15 cellular contexts compared by ENCODE assay signal in genomic region chr20:50981714-50982048, GRCh38. TPM values are rescaled to one million over a fixed set of nuclear protein-coding genes. Genes with fewer than 3 reads are reported as not detected.
A peak's percentile ranks its signal among the peaks of the same experiment; 100 is the strongest.
DNase-seq lines count a peak whose midpoint lies in the region; TF ChIP-seq lines count a peak whose summit lies in the region.
"Had no signal": no experiment of that assay in that cellular context is flagged by ENCODE, and none has a peak within 500 bp of the region (broad histone marks: within the 10 kb centered on the region; RNA-seq: fewer than 3 reads in every experiment).

No MANE protein-coding gene starts in this region.

- TF ChIP-seq CTCF in CD14-positive monocyte (IDR thresholded peaks at IDR 0.05) (peak; percentile 37), Loucy (conservative IDR thresholded peaks at IDR 0.05; ENCODE audit: low read length) (peak; percentile 9; the same call in 1 of the 2 replicates), chondrocyte (IDR thresholded peaks at IDR 0.05) (no peak), progenitor cell of endocrine pancreas (IDR thresholded peaks at IDR 0.05; ENCODE audit: unreplicated experiment) (no peak), tibial nerve (IDR thresholded peaks at IDR 0.05) (no peak)

- H3K36me3 Mint-ChIP-seq in CD14-positive monocyte (no peaks in the 10 kb centered on the region), chondrocyte (ENCODE audit: low read depth) (no peaks in the 10 kb centered on the region), progenitor cell of endocrine pancreas (ENCODE audit: insufficient read depth) (no peaks in the 10 kb centered on the region)
- H3K36me3 Mint-ChIP-seq: activated naive CD4-positive, alpha-beta T cell treated with anti-CD3 and anti-CD28 coated beads, Interleukin-2, amount 10 ng/mL, durations not matched to agents 7 days and 5 days; neural progenitor cell had no signal

- no peak overlapping the region for H3K9ac ChIP-seq in Loucy (ENCODE audit: low read depth, low read length, poor library complexity, severe bottlenecking)
- H3K9ac ChIP-seq: neural progenitor cell had no signal

- H3K9me3 Mint-ChIP-seq in CD14-positive monocyte (peaks cover 0 to 2% (median 0%) of the 10 kb centered on the region in 7 donors), chondrocyte (ENCODE audit: low read depth) (no peaks in the 10 kb centered on the region), progenitor cell of endocrine pancreas (ENCODE audit: low read depth) (no peaks in the 10 kb centered on the region)
- H3K9me3 Mint-ChIP-seq: activated naive CD4-positive, alpha-beta T cell treated with anti-CD3 and anti-CD28 coated beads, Interleukin-2, amount 10 ng/mL, durations not matched to agents 7 days and 5 days; neural progenitor cell had no signal

- H3K4me1 ChIP-seq in Loucy (ENCODE audit: insufficient read depth, low read length, poor library complexity, severe bottlenecking), result no peaks in the 10 kb centered on the region
- H3K4me1 ChIP-seq in tibial nerve, result peaks cover 0 to 20% (median 0%) of the 10 kb centered on the region in 4 donors
- H3K4me1 ChIP-seq: ascending aorta, colonic mucosa had no signal

- no peaks in the 10 kb centered on the region for H3K79me2 ChIP-seq in Loucy (ENCODE audit: insufficient read depth, low read length)
- H3K79me2 ChIP-seq: hepatocyte had no signal

- no peak overlapping the region for H3K27ac ChIP-seq in tibial nerve
- H3K27ac ChIP-seq: ascending aorta, colonic mucosa, hepatocyte, neural progenitor cell had no signal

- H3F3A ChIP-seq in Loucy (ENCODE audit: low read depth), result no peaks in the 10 kb centered on the region

- H3K27me3 ChIP-seq in Loucy (ENCODE audit: insufficient read depth, low read length, poor library complexity, severe bottlenecking) (no peaks in the 10 kb centered on the region), tibial nerve (peaks cover 0 to 22% of the 10 kb centered on the region in 2 donors)
- H3K27me3 ChIP-seq: ascending aorta, colonic mucosa, hepatocyte, neural progenitor cell had no signal

- TF ChIP-seq EP300 in tibial nerve (IDR thresholded peaks at IDR 0.05), result no peak

- no peak overlapping the region for H2AFZ ChIP-seq in Loucy (ENCODE audit: low read length)
- H2AFZ ChIP-seq: hepatocyte had no signal

- H3K4me2 ChIP-seq in Loucy (ENCODE audit: low read depth, low read length, poor library complexity, severe bottlenecking), result no peak overlapping the region
- H3K4me2 ChIP-seq: hepatocyte had no signal

- peaks cover 18 to 27% (median 19%) of the 10 kb centered on the region in 3 donors for H3K27me3 Mint-ChIP-seq in CD14-positive monocyte (ENCODE audit: low read depth in 3 of 3)
- H3K27me3 Mint-ChIP-seq in chondrocyte (ENCODE audit: low read depth), result no peaks in the 10 kb centered on the region
- peaks cover 24% of the 10 kb centered on the region for H3K27me3 Mint-ChIP-seq in progenitor cell of endocrine pancreas

- H3K27ac Mint-ChIP-seq in CD14-positive monocyte, result peak overlapping the region in 5 of 7 donors; percentile 6 to 88 (median 68)
- peak overlapping the region; percentile 94 for H3K27ac Mint-ChIP-seq in chondrocyte (ENCODE audit: unreplicated experiment)
- H3K27ac Mint-ChIP-seq in progenitor cell of endocrine pancreas, result peak overlapping the region; percentile 37
- H3K27ac Mint-ChIP-seq: activated naive CD4-positive, alpha-beta T cell treated with anti-CD3 and anti-CD28 coated beads, Interleukin-2, amount 10 ng/mL, durations not matched to agents 7 days and 5 days; neural progenitor cell had no signal

- intact Hi-C loops in CD14-positive monocyte (cut with micrococcal nuclease), result loop anchor here (10.0 kb wide), 2 partner anchors 613 to 643 kb away; no protein-coding TSS in a partner anchor

- no peaks in the 10 kb centered on the region for H3K9me2 ChIP-seq in Loucy (replicated peaks; ENCODE audit: low read depth, low read length)

- no peak overlapping the region for H3K4me3 Mint-ChIP-seq in CD14-positive monocyte
- no peak overlapping the region for H3K4me3 Mint-ChIP-seq in chondrocyte (ENCODE audit: unreplicated experiment)
- no peak overlapping the region for H3K4me3 Mint-ChIP-seq in progenitor cell of endocrine pancreas (ENCODE audit: low read depth)
- H3K4me3 Mint-ChIP-seq: activated naive CD4-positive, alpha-beta T cell treated with anti-CD3 and anti-CD28 coated beads, Interleukin-2, amount 10 ng/mL, durations not matched to agents 7 days and 5 days; neural progenitor cell had no signal

- no peaks in the 10 kb centered on the region for H3K36me3 ChIP-seq in Loucy (ENCODE audit: insufficient read depth, low read length)
- H3K36me3 ChIP-seq in tibial nerve, result no peaks in the 10 kb centered on the region
- H3K36me3 ChIP-seq: ascending aorta, colonic mucosa, neural progenitor cell had no signal

- no peak for TF ChIP-seq POLR2A in tibial nerve (IDR thresholded peaks at IDR 0.05)

- peaks cover 31% of the 10 kb centered on the region for H3K4me1 Mint-ChIP-seq in CD14-positive monocyte
- H3K4me1 Mint-ChIP-seq in chondrocyte (ENCODE audit: low read depth), result peaks cover 40% of the 10 kb centered on the region
- peaks cover 9% of the 10 kb centered on the region for H3K4me1 Mint-ChIP-seq in progenitor cell of endocrine pancreas (ENCODE audit: low read depth)

- no peak for DNase-seq in CD14-positive monocyte (ENCODE audit: low spot score)
- DNase-seq in chondrocyte (ENCODE audit: low spot score), result no peak
- DNase-seq in progenitor cell of endocrine pancreas (ENCODE audit: low spot score, unreplicated experiment), result no peak
- no peak for DNase-seq in NCI-H2171 treated with DMSO at 0.1 percent for 48 hours (lab: John Stamatoyannopoulos, UW)
- no peak for DNase-seq in activated CD8-positive, alpha-beta memory T cell treated with anti-CD3 and anti-CD28 coated beads for 24 hours
- no peak for DNase-seq in tibial nerve (ENCODE audit: low spot score in 2 of 2)
- DNase-seq: kidney, NCI-H1048, SHP77 treated with DMSO at 0.1 percent for 48 hours had no signal

- H3K9me3 ChIP-seq in Loucy (ENCODE audit: insufficient read depth, low read depth, low read length) (no peaks in the 10 kb centered on the region), tibial nerve (no peaks in the 10 kb centered on the region)
- H3K9me3 ChIP-seq: ascending aorta, colonic mucosa had no signal

- WGBS in tibial nerve, 2 donors, result 73 to 84% methylated on average over 3 of the region's 3 CpGs

- no peaks in the 10 kb centered on the region for H4K20me1 ChIP-seq in Loucy (ENCODE audit: insufficient read depth, low read length, poor library complexity, severe bottlenecking)

- no peak overlapping the region for H3K4me3 ChIP-seq in Loucy (ENCODE audit: low read length, poor library complexity, severe bottlenecking)
- no peak overlapping the region for H3K4me3 ChIP-seq in tibial nerve
- H3K4me3 ChIP-seq: ascending aorta, colonic mucosa, hepatocyte, neural progenitor cell had no signal

RNA-seq across cellular contexts. Expression of gene MOCS3, which starts 23.1 kb away (rescaled TPM):
- polyA plus RNA-seq in CD14-positive monocyte, result 1 to 10 TPM; 1.9 TPM
- total RNA-seq in chondrocyte, result 4.3 to 4.6 TPM (median 4.4 TPM) in 3 replicates
- total RNA-seq in progenitor cell of endocrine pancreas, result 5.6 and 5.8 TPM in 2 replicates
- total RNA-seq in tibial nerve, result 1 to 10 TPM; 4.2 to 5.7 (median 5.6) TPM

RNA-seq across cellular contexts. Expression of gene DPM1, which starts 23.3 kb away (rescaled TPM):
- polyA plus RNA-seq in CD14-positive monocyte, result 10 to 100 TPM; 50.9 to 55.1 TPM
- total RNA-seq in chondrocyte (37.7 to 40.5 TPM (median 39.9 TPM) in 3 replicates), progenitor cell of endocrine pancreas (41.4 and 43.9 TPM in 2 replicates), tibial nerve (10 to 100 TPM; 29.4 to 54.2 (median 42.7) TPM)

RNA-seq across cellular contexts. Expression of gene KCNG1, which starts 41.2 kb away (rescaled TPM):
- polyA plus RNA-seq in CD14-positive monocyte, result not detected
- 2.9 to 14.6 TPM (median 13.0 TPM) in 3 replicates for total RNA-seq in chondrocyte
- total RNA-seq in progenitor cell of endocrine pancreas, result 7.8 and 10.5 TPM in 2 replicates
- 1 to 10 TPM in 2 of 4 donors, under 1 TPM in 2; 0.39 to 7.0 (median 0.91) TPM for total RNA-seq in tibial nerve

RNA-seq across cellular contexts. Expression of gene ADNP, which starts 50.4 kb away (rescaled TPM):
- 1 to 10 TPM; 1.4 to 3.3 TPM for polyA plus RNA-seq in CD14-positive monocyte
- 56.8 to 60.2 TPM (median 58.9 TPM) in 3 replicates for total RNA-seq in chondrocyte
- total RNA-seq in progenitor cell of endocrine pancreas, result 127 and 144 TPM in 2 replicates
- total RNA-seq in tibial nerve, result 10 to 100 TPM; 40.2 to 57.9 (median 47.4) TPM

Comparison
In these comparisons a context has a peak if more than half of its experiments do, and no peak if none do; other contexts are left out.
1. H3K27ac Mint-ChIP-seq: peak in every context shown above with its lines; median percentile 94 in chondrocyte; 68 in CD14-positive monocyte; 37 in progenitor cell of endocrine pancreas.
2. CTCF ChIP-seq: peak in CD14-positive monocyte (single experiment) and Loucy (single experiment); none in chondrocyte (single experiment), progenitor cell of endocrine pancreas (single experiment) and tibial nerve (0 of 5).